In genomic region chr7:13986208-13986607, GRCh38 we compare ENCODE assay signal across 2 cellular contexts.
TF ChIP-seq lines count a peak whose summit lies in the region.

No MANE protein-coding gene starts in this region.

TF ChIP-seq in IMR-90, 13 proteins besides CTCF, POLR2A, EP300 and RAD21:
- TF ChIP-seq ELK1 (IDR thresholded peaks at IDR 0.05; ENCODE audit: borderline replicate concordance, low read depth, low read length) (no peak), RCOR1 (IDR thresholded peaks at IDR 0.05; ENCODE audit: insufficient replicate concordance, low read length) (no peak), FOS (IDR thresholded peaks at IDR 0.05; ENCODE audit: low read depth, low read length) (no peak), CEBPB (IDR thresholded peaks at IDR 0.05; ENCODE audit: low read depth, low read length) (no peak), BHLHE40 (IDR thresholded peaks at IDR 0.05; ENCODE audit: low read depth, low read length) (no peak), MXI1 (IDR thresholded peaks at IDR 0.05; ENCODE audit: borderline replicate concordance, low read depth, low read length) (no peak), CHD1 (IDR thresholded peaks at IDR 0.05; ENCODE audit: low read depth, low read length) (no peak), RFX5 (IDR thresholded peaks at IDR 0.05; ENCODE audit: low read depth, low read length) (no peak), USF2 (IDR thresholded peaks at IDR 0.05; ENCODE audit: low read depth, low read length) (no peak), NFE2L2 (IDR thresholded peaks at IDR 0.05; ENCODE audit: low read depth, low read length) (no peak), MAZ (IDR thresholded peaks at IDR 0.05; ENCODE audit: borderline replicate concordance, low read depth, low read length) (no peak), SMC3 (IDR thresholded peaks at IDR 0.05; ENCODE audit: low read depth, low read length) (no peak), MAFK (IDR thresholded peaks at IDR 0.05; ENCODE audit: low read depth, low read length) (no peak)

TF ChIP-seq in K562, 482 proteins besides CTCF, POLR2A, EP300 and RAD21:
- TF ChIP-seq MLLT1 (IDR thresholded peaks at IDR 0.05) (peak in 1 of 2 experiments; percentile 12; a peak in 1 of 4 replicates), PRDM10 (IDR thresholded peaks at IDR 0.05; ENCODE audit: partially characterized antibody) (no peak)
